15 cellular contexts compared by ENCODE assay signal in genomic region chr4:97496298-97496873, GRCh38.
DNase-seq lines count a peak whose midpoint lies in the region; ATAC-seq, FAIRE-seq and TF ChIP-seq lines count a peak whose summit lies in the region.
"Had no signal": no experiment of that assay in that cellular context is flagged by ENCODE, and none has a peak within 500 bp of the region (broad histone marks: within the 10 kb centered on the region; RNA-seq: fewer than 3 reads in every experiment).

No MANE protein-coding gene starts in this region.

- H3K9me3 Mint-ChIP-seq in astrocyte (ENCODE audit: unreplicated experiment): no peaks in the 10 kb centered on the region
- H3K9me3 Mint-ChIP-seq: activated CD4-positive, alpha-beta memory T cell treated with anti-CD3 and anti-CD28 coated beads for 36 hours had no signal

- H3K27ac Mint-ChIP-seq in astrocyte (ENCODE audit: unreplicated experiment): no peak overlapping the region
- H3K27ac Mint-ChIP-seq: activated CD4-positive, alpha-beta memory T cell treated with anti-CD3 and anti-CD28 coated beads for 36 hours; CD8-positive, alpha-beta memory T cell; T-helper 2 cell treated with Interferon-gamma antibody and Interleukin-4, amounts not matched to agents 5 μg/mL and 100 μg/mL, for 36 hours had no signal

- DNase-seq in DMS53 (lab: John Stamatoyannopoulos, UW): peak; percentile 27
- DNase-seq in DMS53 treated with DMSO at 0.1 percent for 48 hours (lab: John Stamatoyannopoulos, UW; ENCODE audit: unreplicated experiment): no peak
- DNase-seq in astrocyte (ENCODE audit: low read depth): peak; percentile 26
- peak; percentile 27 for DNase-seq in retinal pigment epithelial cell (ENCODE audit: low read depth)
- no peak for DNase-seq in T-helper 9 cell
- DNase-seq: activated CD4-positive, alpha-beta memory T cell treated with anti-CD3 and anti-CD28 coated beads for 36 hours; activated effector memory CD4-positive, alpha-beta T cell treated with Interleukin-2 at 50 U/mL for 16 hours; CD8-positive, alpha-beta memory T cell; NCI-H345 had no signal

- no peaks in the 10 kb centered on the region for H3K27me3 Mint-ChIP-seq in astrocyte (ENCODE audit: low read depth, unreplicated experiment)
- H3K27me3 Mint-ChIP-seq: activated CD4-positive, alpha-beta memory T cell treated with anti-CD3 and anti-CD28 coated beads for 36 hours; CD8-positive, alpha-beta memory T cell; central memory CD8-positive, alpha-beta T cell had no signal

- no peak overlapping the region for H3K4me3 ChIP-seq in astrocyte (ENCODE audit: insufficient read depth, low read depth, low read length)
- H3K4me3 ChIP-seq in iPS-20b (ENCODE audit: low read length): peak overlapping the region; percentile 23; the same call in 1 of the 2 replicates
- H3K4me3 ChIP-seq in retinal pigment epithelial cell (ENCODE audit: low read length): no peak overlapping the region
- H3K4me3 ChIP-seq: tibial nerve had no signal

- peaks cover 19% of the 10 kb centered on the region for H3K4me1 Mint-ChIP-seq in astrocyte (ENCODE audit: low read depth, unreplicated experiment)
- H3K4me1 Mint-ChIP-seq: CD8-positive, alpha-beta memory T cell; central memory CD8-positive, alpha-beta T cell had no signal

- no peak overlapping the region for H2AFZ ChIP-seq in astrocyte (ENCODE audit: low read depth, low read length)

- H3K79me2 ChIP-seq in astrocyte (ENCODE audit: insufficient read depth, low read length): no peaks in the 10 kb centered on the region

- no peak overlapping the region for H3K27ac ChIP-seq in astrocyte (ENCODE audit: low read depth, low read length)
- peak overlapping the region; percentile 56 for H3K27ac ChIP-seq in iPS-20b (ENCODE audit: low read length)
- H3K27ac ChIP-seq: tibial nerve had no signal

- no peak for FAIRE-seq in astrocyte (lab: Jason Lieb, UNC)

- H3K27me3 ChIP-seq in astrocyte (ENCODE audit: insufficient read depth, low read length): no peaks in the 10 kb centered on the region
- H3K27me3 ChIP-seq in iPS-20b (ENCODE audit: insufficient read depth, low read length): no peaks in the 10 kb centered on the region
- H3K27me3 ChIP-seq: tibial nerve had no signal

- peak overlapping the region; percentile 40 for H3K4me2 ChIP-seq in astrocyte (ENCODE audit: low read length)

- H3K36me3 Mint-ChIP-seq in astrocyte (ENCODE audit: low read depth, unreplicated experiment): no peaks in the 10 kb centered on the region
- H3K36me3 Mint-ChIP-seq: activated CD4-positive, alpha-beta memory T cell treated with anti-CD3 and anti-CD28 coated beads for 36 hours; CD8-positive, alpha-beta memory T cell had no signal

- ATAC-seq in HG02938 (IDR thresholded peaks at IDR 0.05; ENCODE audit: unreplicated experiment) (no peak), HG03354 (IDR thresholded peaks at IDR 0.05; ENCODE audit: poor library complexity, severe bottlenecking, unreplicated experiment) (no peak)

- H3K9ac ChIP-seq in astrocyte (ENCODE audit: low read length) (no peak overlapping the region), iPS-20b (ENCODE audit: low read depth, low read length) (peak overlapping the region; percentile 16; the same call in 1 of the 2 replicates)

- TF ChIP-seq CTCF in astrocyte (IDR thresholded peaks at IDR 0.05; ENCODE audit: insufficient read depth, low read depth, low read length) (no peak), retinal pigment epithelial cell (conservative IDR thresholded peaks at IDR 0.05; ENCODE audit: low read depth, low read length) (no peak)

- peaks cover 13% of the 10 kb centered on the region for H3K4me1 ChIP-seq in astrocyte (ENCODE audit: insufficient read depth, low read length)
- peaks cover 45% of the 10 kb centered on the region for H3K4me1 ChIP-seq in iPS-20b (ENCODE audit: insufficient read depth, low read length)

- no peak overlapping the region for H3K4me3 Mint-ChIP-seq in astrocyte (ENCODE audit: unreplicated experiment)
- H3K4me3 Mint-ChIP-seq: activated CD4-positive, alpha-beta memory T cell treated with anti-CD3 and anti-CD28 coated beads for 36 hours; CD8-positive, alpha-beta memory T cell; central memory CD8-positive, alpha-beta T cell; T-helper 2 cell treated with Interferon-gamma antibody and Interleukin-4, amounts not matched to agents 5 μg/mL and 100 μg/mL, for 36 hours had no signal

- H3K36me3 ChIP-seq in astrocyte (ENCODE audit: insufficient read depth, low read length): no peaks in the 10 kb centered on the region
- H3K36me3 ChIP-seq in iPS-20b (ENCODE audit: insufficient read depth, low read depth, low read length): no peaks in the 10 kb centered on the region
- H3K36me3 ChIP-seq: tibial nerve had no signal

- H4K20me1 ChIP-seq in astrocyte (ENCODE audit: insufficient read depth, low read length): no peaks in the 10 kb centered on the region

- no peaks in the 10 kb centered on the region for H3K9me3 ChIP-seq in astrocyte (ENCODE audit: insufficient read depth, low read depth, low read length)
- no peaks in the 10 kb centered on the region for H3K9me3 ChIP-seq in iPS-20b (ENCODE audit: insufficient read depth, low read depth, low read length)
- H3K9me3 ChIP-seq: tibial nerve had no signal

Comparison
In these comparisons a context has a peak if more than half of its experiments do, and no peak if none do; other contexts are left out.
1. DNase-seq: peak in DMS53 (single experiment), astrocyte (single experiment) and retinal pigment epithelial cell (single experiment); none in DMS53 treated with DMSO at 0.1 percent for 48 hours (single experiment) and T-helper 9 cell (single experiment).